Comparison of ENCODE assay signal across 8 cellular contexts in genomic region chr16:10385725-10386516, GRCh38. TPM values are rescaled to one million over a fixed set of nuclear protein-coding genes. Genes with fewer than 3 reads are reported as not detected.
DNase-seq lines count a peak whose midpoint lies in the region; ATAC-seq and TF ChIP-seq lines count a peak whose summit lies in the region.

ATF7IP2 (plus strand) TSS chr16:10386061; CDS start chr16:10430621, 44,560 bp downstream.

- H3K4me1 ChIP-seq in KMS-11 (ENCODE audit: low read depth, poor library complexity, severe bottlenecking) = no peaks in the 10 kb centered on the region

- peak within 1 kb of the TSS; percentile 61 for H2AFZ ChIP-seq in KMS-11 (ENCODE audit: low read depth)

- DNase-seq in DMS79 treated with DMSO at 0.1 percent for 48 hours (lab: John Stamatoyannopoulos, UW) = peak; percentile 50
- DNase-seq in activated CD4-positive, alpha-beta T cell treated with anti-CD3 and anti-CD28 coated beads for 4 hours = peak; percentile 89
- peak; percentile 97 for DNase-seq in left kidney (ENCODE audit: low read depth, low spot score)
- DNase-seq in stimulated activated CD4-positive, alpha-beta T cell treated with anti-CD3 and anti-CD28 coated beads, Interleukin-1b, Interleukin-23, amount 100 ng/mL, for 4 hours (ENCODE audit: low read depth in 2 of 2) = peak; percentile 83 to 85
- DNase-seq in A172 (ENCODE audit: low spot score) = no peak

- peak within 1 kb of the TSS; percentile 18 for H3K4me2 ChIP-seq in KMS-11

- H3K27me3 ChIP-seq in KMS-11 (ENCODE audit: insufficient read depth, low read depth) = no peaks in the 10 kb centered on the region

- no peaks in the 10 kb centered on the region for H3K36me3 ChIP-seq in KMS-11 (ENCODE audit: insufficient read depth)

- H3K27ac ChIP-seq in KMS-11 = no peak within 1 kb of the TSS
- H3K27ac ChIP-seq in cingulate gyrus (ENCODE audit: low read depth, low read length) = peak within 1 kb of the TSS; percentile 4

- peak within 1 kb of the TSS; percentile 29; the same call in 1 of the 2 replicates for H3K9ac ChIP-seq in KMS-11

- no peaks in the 10 kb centered on the region for H3K79me2 ChIP-seq in KMS-11 (ENCODE audit: insufficient read depth, low read depth)

- no peak for TF ChIP-seq CTCF in KMS-11 (conservative IDR thresholded peaks at IDR 0.05; ENCODE audit: low read depth, low read length)

- ATAC-seq in GM21717 (IDR thresholded peaks at IDR 0.05; ENCODE audit: unreplicated experiment) = peak; percentile 95

- no peaks in the 10 kb centered on the region for H4K20me1 ChIP-seq in KMS-11 (ENCODE audit: insufficient read depth)

- H3K4me3 ChIP-seq in KMS-11 (IDR thresholded peaks at IDR 0.05; ENCODE audit: insufficient read depth, low read depth, low read length) = no peak within 1 kb of the TSS

RNA-seq across cellular contexts. Expression of gene ATF7IP2, which starts in this region (rescaled TPM):
- total RNA-seq in A172 (2014; rRNA removed; shearing (Covaris generic)) = not detected in 2 replicates
